In genomic region chr3:123194552-123194951, GRCh38 we compare ENCODE assay signal across 8 cellular contexts. TPM values are rescaled to one million over a fixed set of nuclear protein-coding genes. Genes with fewer than 3 reads are reported as not detected.
DNase-seq lines count a peak whose midpoint lies in the region; ATAC-seq and TF ChIP-seq lines count a peak whose summit lies in the region.

No MANE protein-coding gene starts in this region.

- no peaks in the 10 kb centered on the region for H3K79me2 ChIP-seq in PC-3 (ENCODE audit: low read length)

- H3K27me3 Mint-ChIP-seq in osteocyte (ENCODE audit: unreplicated experiment), result no peaks in the 10 kb centered on the region

- POLR2A ChIA-PET in PC-3 (lab: Charles Lee; ENCODE audit: unreplicated experiment), result no interaction called here

- DNase-seq in ELF-1 (ENCODE audit: low read depth, low spot score) (peak; percentile 88), PC-3 (no peak), foreskin fibroblast (peak; percentile 4 to 51), osteocyte (ENCODE audit: extremely low spot score, unreplicated experiment) (no peak)
- DNase-seq in effector memory CD4-positive, alpha-beta T cell, result no peak

- intact Hi-C loops in PC-3 (cut with micrococcal nuclease), result no loop called here

- H3K4me3 ChIP-seq in PC-3 (ENCODE audit: low read length), result no peak overlapping the region
- H3K4me3 ChIP-seq in foreskin fibroblast (ENCODE audit: low read depth in 1 of 2, low read length in 2 of 2), result no peak overlapping the region
- no peak overlapping the region for H3K4me3 ChIP-seq in effector memory CD4-positive, alpha-beta T cell (ENCODE audit: insufficient read depth, low read depth, low read length, poor library complexity, severe bottlenecking)

- BruUV-seq in PC-3 (replicated peaks; lab: Mats Ljungman, UMichigan), result no TSS peak

- H3K9ac ChIP-seq in PC-3 (ENCODE audit: low read length), result no peak overlapping the region

- no peak overlapping the region for H3K4me3 Mint-ChIP-seq in osteocyte (ENCODE audit: unreplicated experiment)

- H4K20me1 ChIP-seq in PC-3 (ENCODE audit: low read length), result no peaks in the 10 kb centered on the region

- no peaks in the 10 kb centered on the region for H3K9me3 ChIP-seq in PC-3 (ENCODE audit: low read length)
- no peaks in the 10 kb centered on the region for H3K9me3 ChIP-seq in effector memory CD4-positive, alpha-beta T cell (ENCODE audit: control insufficient read depth, low read length)

- H3K9me2 ChIP-seq in PC-3 (replicated peaks; ENCODE audit: low read length), result no peaks in the 10 kb centered on the region

- TF ChIP-seq CTCF in PC-3 (conservative IDR thresholded peaks at IDR 0.05; ENCODE audit: low read depth, low read length), result peak; percentile 6; the same call in 1 of the 2 replicates
- TF ChIP-seq CTCF in foreskin fibroblast (IDR thresholded peaks at IDR 0.05; ENCODE audit: low read depth, low read length), result peak; percentile 47
- TF ChIP-seq CTCF in osteocyte (IDR thresholded peaks at IDR 0.05), result peak; percentile 38

- no peaks in the 10 kb centered on the region for H3K4me1 Mint-ChIP-seq in osteocyte (ENCODE audit: unreplicated experiment)

- no peaks in the 10 kb centered on the region for H3K27me3 ChIP-seq in PC-3 (ENCODE audit: low read length)
- no peaks in the 10 kb centered on the region for H3K27me3 ChIP-seq in effector memory CD4-positive, alpha-beta T cell (replicated peaks; ENCODE audit: control insufficient read depth, insufficient read depth, low read length, poor library complexity, severe bottlenecking)

- no peaks in the 10 kb centered on the region for H3F3A ChIP-seq in PC-3 (ENCODE audit: low read length, unreplicated experiment)

- H3K27ac Mint-ChIP-seq in osteocyte (ENCODE audit: unreplicated experiment), result no peak overlapping the region

- H3K4me1 ChIP-seq in PC-3 (ENCODE audit: insufficient read depth, low read length), result no peaks in the 10 kb centered on the region
- no peaks in the 10 kb centered on the region for H3K4me1 ChIP-seq in effector memory CD4-positive, alpha-beta T cell (ENCODE audit: control insufficient read depth, insufficient read depth, low read length, poor library complexity, severe bottlenecking)

- no peaks in the 10 kb centered on the region for H3K36me3 Mint-ChIP-seq in osteocyte (ENCODE audit: unreplicated experiment)

- ATAC-seq in PC-3 (no peak), HG03175 (IDR thresholded peaks at IDR 0.05; ENCODE audit: unreplicated experiment) (no peak), HG03457 (IDR thresholded peaks at IDR 0.05; ENCODE audit: unreplicated experiment) (no peak), HG02870 (IDR thresholded peaks at IDR 0.05; ENCODE audit: unreplicated experiment) (no peak)

- H2AFZ ChIP-seq in PC-3 (ENCODE audit: low read length), result no peak overlapping the region

- H3K27ac ChIP-seq in PC-3 (ENCODE audit: low read length), result no peak overlapping the region
- no peak overlapping the region for H3K27ac ChIP-seq in effector memory CD4-positive, alpha-beta T cell (ENCODE audit: insufficient read depth, low read length, poor library complexity, severe bottlenecking)

- CTCF ChIA-PET in PC-3 (lab: Charles Lee), result no interaction called here

- H3K9me3 Mint-ChIP-seq in osteocyte (ENCODE audit: unreplicated experiment), result no peaks in the 10 kb centered on the region

- no peaks in the 10 kb centered on the region for H3K36me3 ChIP-seq in PC-3 (ENCODE audit: low read depth, low read length)
- no peaks in the 10 kb centered on the region for H3K36me3 ChIP-seq in effector memory CD4-positive, alpha-beta T cell (ENCODE audit: control insufficient read depth, insufficient read depth, low read length)

- H3K4me2 ChIP-seq in PC-3 (ENCODE audit: low read length), result no peak overlapping the region

RNA-seq across cellular contexts. Expression of gene SEC22A, which starts 7.2 kb away (rescaled TPM):
- total RNA-seq in PC-3 (2014; rRNA removed), result 34.3 and 37.9 TPM in 2 replicates
- total RNA-seq in osteocyte, result 17.5 and 19.1 TPM in 2 replicates

Comparison
In these comparisons a context has a peak if more than half of its experiments do, and no peak if none do; other contexts are left out.
1. DNase-seq: peak in ELF-1 (single experiment) and foreskin fibroblast (2 of 2); none in PC-3 (single experiment), osteocyte (single experiment) and effector memory CD4-positive, alpha-beta T cell (0 of 3).
2. Peak in every context shown above with its lines, with median percentiles within 50 percentile points of each other: CTCF ChIP-seq.